28 cellular contexts compared by ENCODE assay signal in genomic region chr7:107687656-107688055, GRCh38. TPM values are rescaled to one million over a fixed set of nuclear protein-coding genes. Genes with fewer than 3 reads are reported as not detected.
DNase-seq lines count a peak whose midpoint lies in the region; FAIRE-seq and TF ChIP-seq lines count a peak whose summit lies in the region.
"Had no signal": no experiment of that assay in that cellular context is flagged by ENCODE, and none has a peak within 500 bp of the region (broad histone marks: within the 10 kb centered on the region; RNA-seq: fewer than 3 reads in every experiment).

No MANE protein-coding gene starts in this region.

- peaks cover 3% of the 10 kb centered on the region for H3K4me1 Mint-ChIP-seq in progenitor cell of endocrine pancreas (ENCODE audit: low read depth)
- H3K4me1 Mint-ChIP-seq: activated B cell treated with CpG ODN at 0.5 μM for 24 hours had no signal

- H3K14ac ChIP-seq in trophoblast cell (ENCODE audit: low read length): no peak overlapping the region

- H3K18ac ChIP-seq in trophoblast cell (ENCODE audit: low read length): no peak overlapping the region

- H4K20me1 ChIP-seq in keratinocyte (ENCODE audit: control insufficient read depth, extremely low read depth, insufficient read depth, low read length): no peaks in the 10 kb centered on the region

- H2BK12ac ChIP-seq in trophoblast cell (ENCODE audit: low read length): no peak overlapping the region

- DNase-seq in GM03348 (ENCODE audit: low spot score) (peak; percentile 9), LHCN-M2 (ENCODE audit: low read depth) (peak; percentile 61), astrocyte of the spinal cord (ENCODE audit: low read depth, low spot score) (peak; percentile 26), keratinocyte (ENCODE audit: low read depth, low spot score) (peak; percentile 23), progenitor cell of endocrine pancreas (ENCODE audit: low spot score, unreplicated experiment) (no peak), WERI-Rb-1 (no peak), trophoblast cell (no peak)
- no peak for DNase-seq in activated naive CD4-positive, alpha-beta T cell treated with Interleukin-2 at 50 U/mL for 16 hours
- DNase-seq: activated B cell treated with CpG ODN at 0.5 μM for 24 hours; activated CD8-positive, alpha-beta T cell treated with anti-CD3 and anti-CD28 coated beads for 36 hours; activated naive CD4-positive, alpha-beta T cell treated with anti-CD3 and anti-CD28 coated beads, Interleukin-2, amount 10 ng/mL, durations not matched to agents 7 days and 5 days; amygdala; CD8-positive, alpha-beta T cell; DMS153; effector CD8-positive, alpha-beta T cell; left colon; mesenchymal stem cell; NCI-H1436; NCI-H510A; RPMI8226; SK-N-SH; stimulated activated CD4-positive, alpha-beta T cell treated with anti-CD3 and anti-CD28 coated beads, Interleukin-2, amount 100 ng/mL, for 48 hours; stimulated activated naive CD4-positive, alpha-beta T cell; testis had no signal

- WGBS in trophoblast cell (ENCODE audit: extremely low coverage, insufficient coverage, insufficient read length): no CpG with 5 or more reads among the region's 3 CpGs

- in situ Hi-C loops in astrocyte of the spinal cord (cut with HindIII; ENCODE audit: low sequenced_read_pairs): no loop called here

- no peaks in the 10 kb centered on the region for H3K79me1 ChIP-seq in trophoblast cell (ENCODE audit: low read length)

- no peaks in the 10 kb centered on the region for H3K36me3 Mint-ChIP-seq in progenitor cell of endocrine pancreas (ENCODE audit: insufficient read depth)
- H3K36me3 Mint-ChIP-seq: activated naive CD4-positive, alpha-beta T cell treated with anti-CD3 and anti-CD28 coated beads, Interleukin-2, amount 10 ng/mL, durations not matched to agents 7 days and 5 days; CD8-positive, alpha-beta T cell had no signal

- H3K4me1 ChIP-seq in keratinocyte (ENCODE audit: control insufficient read depth, extremely low read depth, insufficient read depth, low read length) (peaks cover 3% of the 10 kb centered on the region), trophoblast cell (ENCODE audit: control insufficient read depth in 1 of 2, insufficient read depth in 2 of 2, low read length in 2 of 2) (no peaks in the 10 kb centered on the region)

- H3K27ac ChIP-seq in keratinocyte (ENCODE audit: control insufficient read depth, insufficient read depth, low read length) (no peak overlapping the region), WERI-Rb-1 (no peak overlapping the region), trophoblast cell (ENCODE audit: low read depth, low read length) (no peak overlapping the region)
- H3K27ac ChIP-seq: testis had no signal

- H4K12ac ChIP-seq in trophoblast cell (ENCODE audit: low read depth, low read length): no peak overlapping the region

- no peak overlapping the region for H3K27ac Mint-ChIP-seq in progenitor cell of endocrine pancreas
- H3K27ac Mint-ChIP-seq: activated B cell treated with CpG ODN at 0.5 μM for 24 hours; activated CD8-positive, alpha-beta T cell treated with anti-CD3 and anti-CD28 coated beads for 36 hours; activated naive CD4-positive, alpha-beta T cell treated with anti-CD3 and anti-CD28 coated beads, Interleukin-2, amount 10 ng/mL, durations not matched to agents 7 days and 5 days; CD8-positive, alpha-beta T cell; T-helper 2 cell treated with Interferon-gamma antibody and Interleukin-4, amounts not matched to agents 5 μg/mL and 100 μg/mL, for 36 hours had no signal

- H3K9me3 Mint-ChIP-seq in progenitor cell of endocrine pancreas (ENCODE audit: low read depth): no peaks in the 10 kb centered on the region
- H3K9me3 Mint-ChIP-seq: activated B cell treated with CpG ODN at 0.5 μM for 24 hours; activated CD8-positive, alpha-beta T cell treated with anti-CD3 and anti-CD28 coated beads for 36 hours; activated naive CD4-positive, alpha-beta T cell treated with anti-CD3 and anti-CD28 coated beads, Interleukin-2, amount 10 ng/mL, durations not matched to agents 7 days and 5 days; CD8-positive, alpha-beta T cell; T-helper 2 cell treated with Interferon-gamma antibody and Interleukin-4, amounts not matched to agents 5 μg/mL and 100 μg/mL, for 36 hours had no signal

- no peak overlapping the region for H3K23ac ChIP-seq in trophoblast cell (ENCODE audit: low read length)

- TF ChIP-seq CTCF in astrocyte of the spinal cord (IDR thresholded peaks at IDR 0.05; ENCODE audit: low read depth, low read length) (no peak), keratinocyte (optimal IDR thresholded peaks at IDR 0.05 in 1 of 3, IDR thresholded peaks at IDR 0.05 in 1 of 3, conservative IDR thresholded peaks at IDR 0.05 in 1 of 3; ENCODE audit: extremely low read depth in 1 of 3, insufficient read depth in 2 of 3, low read length in 3 of 3) (no peak), progenitor cell of endocrine pancreas (IDR thresholded peaks at IDR 0.05; ENCODE audit: unreplicated experiment) (no peak), WERI-Rb-1 (IDR thresholded peaks at IDR 0.05; ENCODE audit: low read depth, low read length) (no peak)

- no peak overlapping the region for H3K4me3 Mint-ChIP-seq in progenitor cell of endocrine pancreas (ENCODE audit: low read depth)
- H3K4me3 Mint-ChIP-seq: activated B cell treated with CpG ODN at 0.5 μM for 24 hours; activated CD8-positive, alpha-beta T cell treated with anti-CD3 and anti-CD28 coated beads for 36 hours; activated naive CD4-positive, alpha-beta T cell treated with anti-CD3 and anti-CD28 coated beads, Interleukin-2, amount 10 ng/mL, durations not matched to agents 7 days and 5 days; CD8-positive, alpha-beta T cell; T-helper 2 cell treated with Interferon-gamma antibody and Interleukin-4, amounts not matched to agents 5 μg/mL and 100 μg/mL, for 36 hours had no signal

- peaks cover 17% of the 10 kb centered on the region for H3K27me3 Mint-ChIP-seq in progenitor cell of endocrine pancreas

- H2BK120ac ChIP-seq in trophoblast cell (ENCODE audit: insufficient read depth, low read length, poor library complexity): no peak overlapping the region

- no peaks in the 10 kb centered on the region for H3K9me1 ChIP-seq in keratinocyte (ENCODE audit: control insufficient read depth, extremely low read depth, insufficient read depth, low read length)

- H3K79me2 ChIP-seq in keratinocyte (ENCODE audit: control insufficient read depth, insufficient read depth, low read length): no peaks in the 10 kb centered on the region
- H3K79me2 ChIP-seq in trophoblast cell (ENCODE audit: control insufficient read depth, insufficient read depth, low read length, poor library complexity): no peaks in the 10 kb centered on the region

- FAIRE-seq in keratinocyte (lab: Jason Lieb, UNC): peak; percentile 23
- FAIRE-seq: GM12878, HepG2 had no signal

- no peak overlapping the region for H2BK5ac ChIP-seq in trophoblast cell (ENCODE audit: low read depth, low read length, poor library complexity)

- no peaks in the 10 kb centered on the region for H3K9me3 ChIP-seq in keratinocyte (ENCODE audit: control insufficient read depth, low read depth, low read length)
- H3K9me3 ChIP-seq in WERI-Rb-1 (ENCODE audit: severe bottlenecking): no peaks in the 10 kb centered on the region
- H3K9me3 ChIP-seq in trophoblast cell (ENCODE audit: insufficient read depth, low read depth, low read length): no peaks in the 10 kb centered on the region
- H3K9me3 ChIP-seq: SK-N-SH, testis had no signal

- H3K4me2 ChIP-seq in keratinocyte (ENCODE audit: control insufficient read depth, extremely low read depth, insufficient read depth, low read depth, low read length): no peak overlapping the region
- no peak overlapping the region for H3K4me2 ChIP-seq in trophoblast cell (ENCODE audit: low read length)
- H3K4me2 ChIP-seq: SK-N-SH, smooth muscle cell had no signal

- H3K4ac ChIP-seq in trophoblast cell (ENCODE audit: low read depth, low read length): no peak overlapping the region

- dilution Hi-C loops in keratinocyte (cut with MboI; ENCODE audit: extremely low pct_ligation_motif_present, low sequenced_read_pairs): no loop called here

- H3K36me3 ChIP-seq in keratinocyte (ENCODE audit: control insufficient read depth in 2 of 2, extremely low read depth in 1 of 2, insufficient read depth in 2 of 2, low read length in 2 of 2) (no peaks in the 10 kb centered on the region), WERI-Rb-1 (no peaks in the 10 kb centered on the region), trophoblast cell (ENCODE audit: control insufficient read depth in 1 of 2, insufficient read depth in 2 of 2, low read length in 2 of 2) (no peaks in the 10 kb centered on the region)

- H3K9ac ChIP-seq in keratinocyte (ENCODE audit: control insufficient read depth, extremely low read depth, insufficient read depth, low read length) (no peak overlapping the region), trophoblast cell (ENCODE audit: low read length) (no peak overlapping the region)
- H3K9ac ChIP-seq: SK-N-SH had no signal

- H3K4me3 ChIP-seq in astrocyte of the spinal cord (ENCODE audit: low read depth, low read length): no peak overlapping the region
- no peak overlapping the region for H3K4me3 ChIP-seq in keratinocyte (ENCODE audit: control insufficient read depth in 2 of 3, extremely low read depth in 1 of 3, insufficient read depth in 2 of 3, low read depth in 1 of 3, low read length in 3 of 3)
- H3K4me3 ChIP-seq in WERI-Rb-1 (ENCODE audit: low read depth, low read length): no peak overlapping the region
- no peak overlapping the region for H3K4me3 ChIP-seq in trophoblast cell (ENCODE audit: low read depth, low read length)
- H3K4me3 ChIP-seq: GM12878, smooth muscle cell, testis had no signal

- H2AK5ac ChIP-seq in trophoblast cell (ENCODE audit: low read length): no peak overlapping the region

- H4K91ac ChIP-seq in trophoblast cell (ENCODE audit: low read depth, low read length): no peak overlapping the region

- H3K27me3 ChIP-seq in keratinocyte (ENCODE audit: control insufficient read depth, extremely low read depth, insufficient read depth, low read length) (no peaks in the 10 kb centered on the region), WERI-Rb-1 (ENCODE audit: insufficient read depth, low read depth, severe bottlenecking) (no peaks in the 10 kb centered on the region), trophoblast cell (ENCODE audit: insufficient read depth, low read length) (no peaks in the 10 kb centered on the region)
- H3K27me3 ChIP-seq: testis had no signal

- no peak overlapping the region for H4K8ac ChIP-seq in trophoblast cell (ENCODE audit: low read depth, low read length)

- H2AFZ ChIP-seq in keratinocyte (ENCODE audit: control insufficient read depth, low read length) (no peak overlapping the region), trophoblast cell (ENCODE audit: insufficient read depth, low read length, poor library complexity) (no peak overlapping the region)

RNA-seq across cellular contexts. Expression of gene SLC26A4, which starts 27.0 kb away (rescaled TPM):
- total RNA-seq in LHCN-M2 (2014; rRNA removed) (34.8 and 59.2 TPM in 2 replicates), progenitor cell of endocrine pancreas (0.42 and 0.43 TPM in 2 replicates)
- polyA plus RNA-seq in LHCN-M2 (2012): 1.3 TPM
- 0.14 to 0.26 TPM (median 0.15 TPM) in 3 replicates for polyA plus RNA-seq in keratinocyte
- 1.2 TPM for polyA plus RNA-seq in keratinocyte (2011; ENCODE audit: low read depth)
- 0.01 and 0.10 TPM in 2 replicates for polyA plus RNA-seq in keratinocyte (2011; cell fraction: cytosol; rRNA removed)
- 0.28 and 0.35 TPM in 2 replicates for polyA plus RNA-seq in keratinocyte (2011; cell fraction: nucleus; rRNA removed)
- 0.21 and 0.28 TPM in 2 replicates for polyA plus RNA-seq in keratinocyte (2012; ENCODE audit: low replicate concordance)
- 0.10 to 0.32 TPM (median 0.16 TPM) in 3 replicates for polyA minus RNA-seq in keratinocyte
- not detected for polyA minus RNA-seq in keratinocyte (2011; cell fraction: cytosol; rRNA and poly(A)+ RNA removed)
- 0.32 and 0.62 TPM in 2 replicates for polyA minus RNA-seq in keratinocyte (2011; cell fraction: nucleus; rRNA and poly(A)+ RNA removed)
- polyA plus RNA-seq in trophoblast cell (2013): 0.11 and 0.12 TPM in 2 replicates

RNA-seq across cellular contexts. Expression of gene CBLL1, which starts 56.3 kb away (rescaled TPM):
- total RNA-seq in LHCN-M2 (2014; rRNA removed) (37.6 and 42.8 TPM in 2 replicates), progenitor cell of endocrine pancreas (34.0 and 37.7 TPM in 2 replicates)
- 16.4 TPM for polyA plus RNA-seq in LHCN-M2 (2012)
- polyA plus RNA-seq in keratinocyte: 9.1 to 27.8 TPM (median 15.3 TPM) in 3 replicates
- polyA plus RNA-seq in keratinocyte (2011; ENCODE audit: low read depth): 41.9 TPM
- 11.5 and 17.2 TPM in 2 replicates for polyA plus RNA-seq in keratinocyte (2011; cell fraction: cytosol; rRNA removed)
- 21.6 and 26.2 TPM in 2 replicates for polyA plus RNA-seq in keratinocyte (2011; cell fraction: nucleus; rRNA removed)
- polyA plus RNA-seq in keratinocyte (2012; ENCODE audit: low replicate concordance): 21.0 and 23.9 TPM in 2 replicates
- polyA minus RNA-seq in keratinocyte: 12.7 to 14.5 TPM (median 13.1 TPM) in 3 replicates
- polyA minus RNA-seq in keratinocyte (2011; cell fraction: cytosol; rRNA and poly(A)+ RNA removed): 14.6 TPM
- 9.0 and 15.1 TPM in 2 replicates for polyA minus RNA-seq in keratinocyte (2011; cell fraction: nucleus; rRNA and poly(A)+ RNA removed)
- polyA plus RNA-seq in trophoblast cell (2013): 28.5 and 30.0 TPM in 2 replicates

Comparison
In these comparisons a context has a peak if more than half of its experiments do, and no peak if none do; other contexts are left out.
1. DNase-seq: peak in GM03348 (single experiment), LHCN-M2 (single experiment), astrocyte of the spinal cord (single experiment) and keratinocyte (single experiment); none in activated naive CD4-positive, alpha-beta T cell treated with Interleukin-2 at 50 U/mL for 16 hours (single experiment), progenitor cell of endocrine pancreas (single experiment), WERI-Rb-1 (single experiment) and trophoblast cell (0 of 2).
2. RNA of gene SLC26A4, which starts 27.0 kb away (total RNA-seq): 34.8 to 59.2 TPM in LHCN-M2; 0.42 to 0.43 TPM in progenitor cell of endocrine pancreas; every median in the first group is over 10 times any median in the second.